10 cellular contexts compared by ENCODE assay signal in the genomic region with DNA sequence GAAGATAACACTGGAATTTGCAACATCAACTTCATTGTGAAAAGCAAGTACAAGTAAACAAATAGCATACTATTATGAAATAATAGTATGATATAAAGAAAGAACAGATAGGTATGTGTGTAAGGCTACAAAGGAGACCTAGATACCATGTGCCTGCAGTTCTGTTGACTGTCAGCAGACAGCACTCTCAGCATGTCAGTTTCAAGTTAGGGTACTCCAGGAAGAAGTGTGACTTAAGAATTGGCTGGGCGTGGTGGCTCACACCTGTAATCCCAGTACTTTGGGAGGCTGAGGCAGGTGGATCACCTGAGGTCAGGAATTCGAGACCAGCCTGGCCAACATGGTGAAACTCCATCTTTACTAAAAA. TPM values are rescaled to one million over a fixed set of nuclear protein-coding genes. Genes with fewer than 3 reads are reported as not detected.
DNase-seq lines count a peak whose midpoint lies in the region; TF ChIP-seq lines count a peak whose summit lies in the region.
"Not testable (repeated sequence)": the region's sequence is repeated elsewhere in the genome, so short reads cannot be mapped to it uniquely, and the experiment has no call there.
"Had no signal": no experiment of that assay in that cellular context is flagged by ENCODE, and none has a peak within 500 bp of the region (broad histone marks: within the 10 kb centered on the region; RNA-seq: fewer than 3 reads in every experiment).

No MANE protein-coding gene starts in this region.

- not testable (repeated sequence) for H3K36me3 ChIP-seq in Karpas-422 (ENCODE audit: insufficient read depth, low read length); kidney epithelial cell (ENCODE audit: control insufficient read depth, insufficient read depth, low read length); skeletal muscle satellite cell (ENCODE audit: insufficient read depth, low read length)

- not testable (repeated sequence) for H3K4me1 ChIP-seq in Karpas-422 (ENCODE audit: low read length)
- H3K4me1 ChIP-seq in skeletal muscle satellite cell (ENCODE audit: control insufficient read depth, insufficient read depth, low read length), result peaks cover 27% of the 10 kb centered on the region

- not testable (repeated sequence) for DNase-seq in AG09319 (ENCODE audit: extremely low read depth, low read depth); kidney epithelial cell (ENCODE audit: low read depth)
- DNase-seq in Karpas-422 (peak; percentile 64), NOMO-1 treated with DMSO at 0.1 percent for 48 hours (lab: John Stamatoyannopoulos, UW; ENCODE audit: unreplicated experiment) (peak; percentile 4), epithelial cell of esophagus (ENCODE audit: low read depth) (peak; percentile 51)

- not testable (repeated sequence) for H3K4me3 ChIP-seq in Karpas-422 (ENCODE audit: low read length); WI38 (ENCODE audit: low read depth, low read length); epithelial cell of esophagus (ENCODE audit: low read length); kidney epithelial cell (ENCODE audit: low read depth, low read length); skeletal muscle satellite cell (ENCODE audit: low read length)

- not testable (repeated sequence) for H3K79me2 ChIP-seq in Karpas-422 (ENCODE audit: low read length)

- TF ChIP-seq CTCF in AG09319 (IDR thresholded peaks at IDR 0.05; ENCODE audit: low read depth, low read length) (peak; percentile 60), GM12872 (IDR thresholded peaks at IDR 0.05; ENCODE audit: insufficient read depth, low read depth, low read length) (peak; percentile 49; the same call in 2 of the 3 replicates), WI38 (IDR thresholded peaks at IDR 0.05; ENCODE audit: low read depth, low read length) (peak; percentile 62), epithelial cell of esophagus (IDR thresholded peaks at IDR 0.05; ENCODE audit: insufficient read depth, low read depth, low read length, missing control alignments) (peak; percentile 16), kidney epithelial cell (IDR thresholded peaks at IDR 0.05; ENCODE audit: insufficient read depth, low read length, poor library complexity, severe bottlenecking) (peak; percentile 60)

- not testable (repeated sequence) for H3K9me2 ChIP-seq in Karpas-422 (replicated peaks; ENCODE audit: insufficient read depth, low read length)

- not testable (repeated sequence) for H3K9ac ChIP-seq in Karpas-422 (ENCODE audit: low read length)
- peak overlapping the region; percentile 69 for H3K9ac ChIP-seq in skeletal muscle satellite cell (ENCODE audit: low read depth, low read length)

- H3K9me3 ChIP-seq in Karpas-422 (ENCODE audit: low read length); skeletal muscle satellite cell (replicated peaks; ENCODE audit: low read length): not testable (repeated sequence)

- H4K20me1 ChIP-seq in Karpas-422 (ENCODE audit: insufficient read depth, low read depth, low read length), result not testable (repeated sequence)

- not testable (repeated sequence) for H3K27me3 ChIP-seq in Karpas-422 (ENCODE audit: low read length); kidney epithelial cell (ENCODE audit: control insufficient read depth, insufficient read depth, low read length); skeletal muscle satellite cell (ENCODE audit: control insufficient read depth, insufficient read depth, low read length)

- H3K4me2 ChIP-seq in Karpas-422 (ENCODE audit: low read depth, low read length, poor library complexity, severe bottlenecking), result not testable (repeated sequence)
- H3K4me2 ChIP-seq in skeletal muscle satellite cell (ENCODE audit: low read length), result peak overlapping the region; percentile 64

- H2AFZ ChIP-seq in Karpas-422 (ENCODE audit: low read length), result not testable (repeated sequence)

- not testable (repeated sequence) for H3K27ac ChIP-seq in Karpas-422 (ENCODE audit: low read length)

RNA-seq across cellular contexts. Expression of a gene that starts 7.4 kb away (rescaled TPM):
- not detected in 2 replicates for total RNA-seq in Karpas-422 (2014; rRNA removed; shearing (Covaris generic); ENCODE audit: low replicate concordance)
- total RNA-seq in kidney epithelial cell, result 0.21 TPM in 2 replicates
- 0.87 and 1.0 TPM in 2 replicates for total RNA-seq in skeletal muscle satellite cell (2012; rRNA removed)
- total RNA-seq: activated CD8-positive, alpha-beta memory T cell treated with anti-CD3 and anti-CD28 coated beads, Interleukin-2, amount 10 ng/mL, durations not matched to agents 7 days and 5 days; T-helper 1 cell treated with Interleukin-12 subunit alpha and Interleukin-12 subunit beta and Interleukin-4 antibody, amounts not matched to agents 30 ng/mL and 1 ng/mL, for 36 hours had no signal

RNA-seq across cellular contexts. Expression of a gene that starts 18.2 kb away (rescaled TPM):
- total RNA-seq in Karpas-422 (2014; rRNA removed; shearing (Covaris generic); ENCODE audit: low replicate concordance), result 13.9 and 21.4 TPM in 2 replicates
- 24.9 and 25.6 TPM in 2 replicates for total RNA-seq in kidney epithelial cell
- total RNA-seq in skeletal muscle satellite cell (2012; rRNA removed), result 15.9 and 23.1 TPM in 2 replicates
